ENCODE assay signal across 1 cellular context in genomic region chr7:36661135-36661840, GRCh38.
TF ChIP-seq lines count a peak whose summit lies in the region.

No MANE protein-coding gene starts in this region.

TF ChIP-seq in HEK293, 187 proteins besides CTCF, POLR2A, EP300 and RAD21 (continued from another document):
- TF ChIP-seq INSM2 (tag by site-specific recombination; IDR thresholded peaks at IDR 0.05) (no peak), ZNF488 (tag by site-specific recombination; IDR thresholded peaks at IDR 0.05) (no peak), REPIN1 (tag by site-specific recombination; IDR thresholded peaks at IDR 0.05; ENCODE audit: low read depth) (no peak), OSR2 (tag by site-specific recombination; IDR thresholded peaks at IDR 0.05) (no peak), ZNF596 (tag by site-specific recombination; IDR thresholded peaks at IDR 0.05) (no peak), KLF17 (tag by site-specific recombination; IDR thresholded peaks at IDR 0.05) (peak; percentile 28; the same call in 1 of the 2 replicates), ZNF76 (tag by site-specific recombination; IDR thresholded peaks at IDR 0.05; ENCODE audit: borderline replicate concordance, low read depth) (no peak), ZNF155 (tag by site-specific recombination; IDR thresholded peaks at IDR 0.05) (no peak), ZNF521 (tag by site-specific recombination; IDR thresholded peaks at IDR 0.05) (no peak), ZNF658 (tag by site-specific recombination; IDR thresholded peaks at IDR 0.05) (no peak), SP2 (tag by site-specific recombination; IDR thresholded peaks at IDR 0.05) (no peak), ZNF169 (tag by site-specific recombination; IDR thresholded peaks at IDR 0.05) (no peak), ZNF350 (tag by site-specific recombination; IDR thresholded peaks at IDR 0.05) (no peak), PBX3 (CRISPR knock-in tag; IDR thresholded peaks at IDR 0.05) (no peak), ZNF549 (tag by site-specific recombination; IDR thresholded peaks at IDR 0.05) (no peak), ZFP41 (tag by site-specific recombination; IDR thresholded peaks at IDR 0.05; ENCODE audit: borderline replicate concordance) (no peak), ZEB2 (tag by site-specific recombination; IDR thresholded peaks at IDR 0.05) (no peak), ZFHX2 (tag by site-specific recombination; conservative IDR thresholded peaks at IDR 0.05) (peak; percentile 47), BCL6B (tag by site-specific recombination; IDR thresholded peaks at IDR 0.05) (no peak), MEIS1 (CRISPR knock-in tag; IDR thresholded peaks at IDR 0.05; ENCODE audit: borderline replicate concordance) (peak; percentile 85), ZIC2 (tag by site-specific recombination; IDR thresholded peaks at IDR 0.05) (no peak), KLF7 (tag by site-specific recombination; IDR thresholded peaks at IDR 0.05; ENCODE audit: borderline replicate concordance) (no peak), ZNF202 (tag by site-specific recombination; IDR thresholded peaks at IDR 0.05; ENCODE audit: borderline replicate concordance) (no peak), KLF10 (tag by site-specific recombination; IDR thresholded peaks at IDR 0.05) (no peak), ZFP69B (tag by site-specific recombination; IDR thresholded peaks at IDR 0.05) (peak; percentile 69), ZBTB20 (tag by site-specific recombination; IDR thresholded peaks at IDR 0.05) (no peak), SP7 (tag by site-specific recombination; IDR thresholded peaks at IDR 0.05) (peak; percentile 30; the same call in 1 of the 2 replicates), WT1 (tag by site-specific recombination; IDR thresholded peaks at IDR 0.05) (no peak), ZNF280C (tag by site-specific recombination; IDR thresholded peaks at IDR 0.05) (no peak)
TF ChIP-seq in HEK293: peak in this region for 7.
